18 cellular contexts compared by ENCODE assay signal in genomic region chr13:27510082-27510481, GRCh38.
"Had no signal": no experiment of that assay in that cellular context is flagged by ENCODE, and none has a peak within 500 bp of the region (broad histone marks: within the 10 kb centered on the region; RNA-seq: fewer than 3 reads in every experiment).

No MANE protein-coding gene starts in this region.

- H3K4me3 Mint-ChIP-seq: activated B cell treated with CpG ODN at 0.5 μM for 24 hours; activated naive CD4-positive, alpha-beta T cell treated with anti-CD3 and anti-CD28 coated beads, Interleukin-2, amount 10 ng/mL, durations not matched to agents 7 days and 5 days; memory B cell; nephron had no signal

- DNase-seq: activated B cell treated with CpG ODN at 0.5 μM for 24 hours; activated CD4-positive, alpha-beta T cell treated with anti-CD3 and anti-CD28 coated beads for 4 hours; activated CD4-positive, alpha-beta T cell treated with anti-CD3 and anti-CD28 coated beads, Interleukin-2, amount 50 U/mL, for 48 hours; activated CD8-positive, alpha-beta memory T cell treated with anti-CD3 and anti-CD28 coated beads, Interleukin-2, amount 50 U/mL, for 48 hours; activated effector memory CD4-positive, alpha-beta T cell treated with anti-CD3 and anti-CD28 coated beads, Interleukin-2, amount 50 U/mL, for 16 hours; activated naive CD4-positive, alpha-beta T cell treated with anti-CD3 and anti-CD28 coated beads, Interleukin-2, amount 10 ng/mL, durations not matched to agents 7 days and 5 days; amygdala; cortex of kidney; heart right ventricle; islet precursor cell; left cardiac atrium; pancreas; psoas muscle; stimulated activated CD4-positive, alpha-beta T cell treated with anti-CD3 and anti-CD28 coated beads, Interleukin-4, amount 100 ng/mL, for 24 hours; stimulated activated naive CD4-positive, alpha-beta T cell treated with Interleukin-2 at 50 U/mL for 16 hours; upper lobe of right lung had no signal

- H3K4me1 Mint-ChIP-seq: activated naive CD4-positive, alpha-beta T cell treated with anti-CD3 and anti-CD28 coated beads, Interleukin-2, amount 10 ng/mL, durations not matched to agents 7 days and 5 days; nephron had no signal

- ATAC-seq: heart right ventricle, left cardiac atrium, pancreas, psoas muscle had no signal

- H3K36me3 Mint-ChIP-seq: activated naive CD4-positive, alpha-beta T cell treated with anti-CD3 and anti-CD28 coated beads, Interleukin-2, amount 10 ng/mL, durations not matched to agents 7 days and 5 days had no signal

- H3K27ac Mint-ChIP-seq: activated B cell treated with CpG ODN at 0.5 μM for 24 hours; activated naive CD4-positive, alpha-beta T cell treated with anti-CD3 and anti-CD28 coated beads, Interleukin-2, amount 10 ng/mL, durations not matched to agents 7 days and 5 days; memory B cell; nephron had no signal

- H3K9me3 Mint-ChIP-seq: activated naive CD4-positive, alpha-beta T cell treated with anti-CD3 and anti-CD28 coated beads, Interleukin-2, amount 10 ng/mL, durations not matched to agents 7 days and 5 days; nephron had no signal
